ENCODE assay signal across 21 cellular contexts in genomic region chr10:132069122-132069848, GRCh38.
"Had no signal": no experiment of that assay in that cellular context is flagged by ENCODE, and none has a peak within 500 bp of the region (broad histone marks: within the 10 kb centered on the region; RNA-seq: fewer than 3 reads in every experiment).

No MANE protein-coding gene starts in this region.

- H3K9me3 ChIP-seq: lower lobe of right lung, pancreas, sigmoid colon had no signal

- H3K9me3 Mint-ChIP-seq: effector memory CD8-positive, alpha-beta T cell; natural killer cell had no signal

- H3K4me1 ChIP-seq: pancreas had no signal

- H3K36me3 ChIP-seq: lower lobe of right lung, pancreas, sigmoid colon, thoracic aorta, tibial nerve had no signal

- H3K27ac ChIP-seq: lower lobe of right lung, pancreas, sigmoid colon, thoracic aorta, tibial nerve had no signal

- H3K4me3 Mint-ChIP-seq: effector memory CD8-positive, alpha-beta T cell; immature natural killer cell; natural killer cell; stimulated activated memory B cell treated with anti-CD40 and anti-IgM and Interleukin-4, amounts not matched to agents 10 μg/mL and 1 μg/mL and 100 μg/mL, for 72 hours; stimulated activated naive CD8-positive, alpha-beta T cell treated with anti-CD3 and anti-CD28 coated beads, Interleukin-15, Interleukin-2, amounts not matched to agents 100 ng/mL and 50 ng/mL, for 24 hours had no signal

- ATAC-seq: effector memory CD8-positive, alpha-beta T cell; left colon; left ventricle myocardium superior; lower lobe of right lung; natural killer cell; pancreas; stimulated activated memory B cell treated with anti-CD40 and anti-IgM and Interleukin-4, amounts not matched to agents 10 μg/mL and 1 μg/mL and 100 μg/mL, for 72 hours had no signal

- H3K27ac Mint-ChIP-seq: immature natural killer cell; natural killer cell; progenitor cell of endocrine pancreas; stimulated activated memory B cell treated with anti-CD40 and anti-IgM and Interleukin-4, amounts not matched to agents 10 μg/mL and 1 μg/mL and 100 μg/mL, for 72 hours; stimulated activated naive CD8-positive, alpha-beta T cell treated with anti-CD3 and anti-CD28 coated beads, Interleukin-15, Interleukin-2, amounts not matched to agents 100 ng/mL and 50 ng/mL, for 24 hours had no signal

- DNase-seq: cortex of kidney; effector memory CD8-positive, alpha-beta T cell; erythroblast; hypothalamus; immature natural killer cell; islet precursor cell; kidney glomerular epithelial cell; left colon; left ventricle myocardium superior; lower lobe of right lung; natural killer cell; occipital lobe; pancreas; sigmoid colon; stimulated activated CD4-positive, alpha-beta T cell treated with anti-CD3 and anti-CD28 coated beads, Interleukin-2, amount 100 ng/mL, for 24 hours; stimulated activated CD4-positive, alpha-beta T cell treated with anti-CD3 and anti-CD28 coated beads, Interleukin-4, amount 100 ng/mL, for 24 hours had no signal

- H3K4me3 ChIP-seq: lower lobe of right lung, pancreas, sigmoid colon, thoracic aorta, tibial nerve had no signal

- H3K36me3 Mint-ChIP-seq: immature natural killer cell, natural killer cell had no signal

- H3K27me3 ChIP-seq: pancreas, sigmoid colon, tibial nerve had no signal
